In genomic region chr14:105014032-105014431, GRCh38 we compare ENCODE assay signal across 3 cellular contexts.
TF ChIP-seq lines count a peak whose summit lies in the region.

No MANE protein-coding gene starts in this region.

TF ChIP-seq in SK-N-SH, 30 proteins besides CTCF, POLR2A, EP300 and RAD21 (continued from another document):
- TF ChIP-seq USF1 (IDR thresholded peaks at IDR 0.05; ENCODE audit: borderline replicate concordance, low read depth) (no peak), GATA2 (CRISPR knock-in tag; IDR thresholded peaks at IDR 0.05) (no peak), FOXM1 (IDR thresholded peaks at IDR 0.05; ENCODE audit: low read depth) (no peak), RFX5 (IDR thresholded peaks at IDR 0.05; ENCODE audit: low read length) (no peak), PBX3 (IDR thresholded peaks at IDR 0.05) (no peak), TEAD4 (IDR thresholded peaks at IDR 0.05; ENCODE audit: borderline replicate concordance, insufficient read depth) (no peak), MEF2A (IDR thresholded peaks at IDR 0.05; ENCODE audit: borderline replicate concordance, low read depth) (no peak), CHD2 (IDR thresholded peaks at IDR 0.05; ENCODE audit: low read length, partially characterized antibody) (no peak), EZH2phosphoT487 (IDR thresholded peaks at IDR 0.05; ENCODE audit: borderline replicate concordance, low read depth) (no peak), MAX (IDR thresholded peaks at IDR 0.05; ENCODE audit: low read depth) (no peak), SMC3 (IDR thresholded peaks at IDR 0.05; ENCODE audit: low read depth, low read length) (no peak), RXRA (IDR thresholded peaks at IDR 0.05; ENCODE audit: borderline replicate concordance, low read depth) (no peak), MXI1 (IDR thresholded peaks at IDR 0.05; ENCODE audit: low read depth, low read length) (no peak), IRF3 (IDR thresholded peaks at IDR 0.05; ENCODE audit: low read depth, low read length) (no peak), NFIC (IDR thresholded peaks at IDR 0.05; ENCODE audit: borderline replicate concordance) (no peak), RCOR1 (IDR thresholded peaks at IDR 0.05; ENCODE audit: low read length) (no peak)
TF ChIP-seq in SK-N-SH: peak in this region for 0.

TF ChIP-seq in SK-N-SH treated with all-trans-retinoic acid at 6 μM for 48 hours, 23 proteins besides CTCF, POLR2A, EP300 and RAD21 (continued from another document):
- TF ChIP-seq PATZ1 (CRISPR knock-in tag; IDR thresholded peaks at IDR 0.05; ENCODE audit: borderline replicate concordance), result no peak

TF ChIP-seq in HEK293, 187 proteins besides CTCF, POLR2A, EP300 and RAD21 (continued from another document):
- TF ChIP-seq ZBTB11 (tag by site-specific recombination; conservative IDR thresholded peaks at IDR 0.05; ENCODE audit: low read depth) (no peak), ZNF600 (tag by site-specific recombination; IDR thresholded peaks at IDR 0.05) (peak; percentile 70), YY2 (tag by site-specific recombination; IDR thresholded peaks at IDR 0.05) (no peak), OSR2 (tag by site-specific recombination; IDR thresholded peaks at IDR 0.05) (no peak), ZNF175 (tag by site-specific recombination; IDR thresholded peaks at IDR 0.05) (no peak), SCRT2 (tag by site-specific recombination; IDR thresholded peaks at IDR 0.05) (no peak)
